25 cellular contexts compared by ENCODE assay signal in genomic region chr14:46322730-46323425, GRCh38.
"Had no signal": no experiment of that assay in that cellular context is flagged by ENCODE, and none has a peak within 500 bp of the region (broad histone marks: within the 10 kb centered on the region; RNA-seq: fewer than 3 reads in every experiment).

No MANE protein-coding gene starts in this region.

- H3K27me3 ChIP-seq: breast epithelium, colonic mucosa, foreskin keratinocyte, neutrophil, right lobe of liver, suprapubic skin, tibial nerve had no signal

- H3K27me3 Mint-ChIP-seq: activated CD4-positive, alpha-beta memory T cell treated with anti-CD3 and anti-CD28 coated beads for 36 hours; activated naive CD8-positive, alpha-beta T cell treated with anti-CD3 and anti-CD28 coated beads, Interleukin-2, amount 10 ng/mL, durations not matched to agents 7 days and 5 days; memory B cell; naive thymus-derived CD8-positive, alpha-beta T cell; stimulated activated naive CD8-positive, alpha-beta T cell treated with anti-CD3 and anti-CD28 coated beads, Interleukin-15, amount 100 ng/mL, for 72 hours; T-helper 17 cell had no signal

- H3K4me3 Mint-ChIP-seq: activated CD4-positive, alpha-beta memory T cell treated with anti-CD3 and anti-CD28 coated beads for 36 hours; activated naive CD4-positive, alpha-beta T cell treated with anti-CD3 and anti-CD28 coated beads for 36 hours; activated naive CD8-positive, alpha-beta T cell treated with anti-CD3 and anti-CD28 coated beads, Interleukin-2, amount 10 ng/mL, durations not matched to agents 7 days and 5 days; activated T-cell treated with anti-CD3 and anti-CD28 coated beads, Interleukin-2, amount 50 U/mL, for 72 hours; memory B cell; naive thymus-derived CD8-positive, alpha-beta T cell; stimulated activated effector memory CD8-positive, alpha-beta T cell treated with anti-CD3 and anti-CD28 coated beads, Interleukin-12 subunit alpha, Interleukin-12 subunit beta, amount 100 ng/mL, for 72 hours; stimulated activated naive CD8-positive, alpha-beta T cell treated with anti-CD3 and anti-CD28 coated beads, Interleukin-15, amount 100 ng/mL, for 72 hours; T-helper 17 cell had no signal

- H3K36me3 Mint-ChIP-seq: activated CD4-positive, alpha-beta memory T cell treated with anti-CD3 and anti-CD28 coated beads for 36 hours; activated naive CD8-positive, alpha-beta T cell treated with anti-CD3 and anti-CD28 coated beads, Interleukin-2, amount 10 ng/mL, durations not matched to agents 7 days and 5 days; memory B cell; naive thymus-derived CD8-positive, alpha-beta T cell; stimulated activated effector memory CD8-positive, alpha-beta T cell treated with anti-CD3 and anti-CD28 coated beads, Interleukin-12 subunit alpha, Interleukin-12 subunit beta, amount 100 ng/mL, for 72 hours had no signal

- DNase-seq: activated CD4-positive, alpha-beta memory T cell treated with anti-CD3 and anti-CD28 coated beads for 36 hours; activated CD4-positive, alpha-beta T cell treated with anti-CD3 and anti-CD28 coated beads for 4 hours; activated CD4-positive, CD25-positive, alpha-beta regulatory T cell; activated effector memory CD4-positive, alpha-beta T cell treated with Interleukin-2 at 50 U/mL for 16 hours; activated naive CD4-positive, alpha-beta T cell treated with anti-CD3 and anti-CD28 coated beads for 36 hours; activated naive CD8-positive, alpha-beta T cell treated with anti-CD3 and anti-CD28 coated beads, Interleukin-2, amount 10 ng/mL, durations not matched to agents 7 days and 5 days; activated T-cell treated with anti-CD3 and anti-CD28 coated beads, Interleukin-2, amount 50 U/mL, for 72 hours; amniotic stem cell; colonic mucosa; foreskin keratinocyte; glutamatergic neuron; hypothalamus; naive thymus-derived CD8-positive, alpha-beta T cell; right lobe of liver; stimulated activated CD4-positive, alpha-beta T cell treated with anti-CD3 and anti-CD28 coated beads, Interleukin-2, amount 100 ng/mL, for 24 hours; stimulated activated naive CD8-positive, alpha-beta T cell treated with anti-CD3 and anti-CD28 coated beads, Interleukin-15, amount 100 ng/mL, for 72 hours; SW 1271; T-helper 17 cell had no signal

- H3K27ac ChIP-seq: breast epithelium, colonic mucosa, foreskin keratinocyte, neutrophil, right lobe of liver, skin epidermis, suprapubic skin, tibial nerve had no signal

- H3K4me3 ChIP-seq: breast epithelium, colonic mucosa, right lobe of liver, skin epidermis, suprapubic skin, tibial nerve had no signal

- H3K27ac Mint-ChIP-seq: activated CD4-positive, alpha-beta memory T cell treated with anti-CD3 and anti-CD28 coated beads for 36 hours; activated naive CD4-positive, alpha-beta T cell treated with anti-CD3 and anti-CD28 coated beads for 36 hours; activated naive CD8-positive, alpha-beta T cell treated with anti-CD3 and anti-CD28 coated beads, Interleukin-2, amount 10 ng/mL, durations not matched to agents 7 days and 5 days; activated T-cell treated with anti-CD3 and anti-CD28 coated beads, Interleukin-2, amount 50 U/mL, for 72 hours; memory B cell; naive thymus-derived CD8-positive, alpha-beta T cell; stimulated activated effector memory CD8-positive, alpha-beta T cell treated with anti-CD3 and anti-CD28 coated beads, Interleukin-12 subunit alpha, Interleukin-12 subunit beta, amount 100 ng/mL, for 72 hours; stimulated activated naive CD8-positive, alpha-beta T cell treated with anti-CD3 and anti-CD28 coated beads, Interleukin-15, amount 100 ng/mL, for 72 hours; T-helper 17 cell had no signal

- H3K4me1 Mint-ChIP-seq: activated naive CD8-positive, alpha-beta T cell treated with anti-CD3 and anti-CD28 coated beads, Interleukin-2, amount 10 ng/mL, durations not matched to agents 7 days and 5 days; memory B cell; naive thymus-derived CD8-positive, alpha-beta T cell; stimulated activated effector memory CD8-positive, alpha-beta T cell treated with anti-CD3 and anti-CD28 coated beads, Interleukin-12 subunit alpha, Interleukin-12 subunit beta, amount 100 ng/mL, for 72 hours; stimulated activated naive CD8-positive, alpha-beta T cell treated with anti-CD3 and anti-CD28 coated beads, Interleukin-15, amount 100 ng/mL, for 72 hours; T-helper 17 cell had no signal

- H3K36me3 ChIP-seq: breast epithelium, colonic mucosa, neutrophil, right lobe of liver, suprapubic skin, tibial nerve had no signal

- H3K9me3 ChIP-seq: breast epithelium, colonic mucosa, neutrophil, right lobe of liver, suprapubic skin, tibial nerve had no signal

- H3K4me1 ChIP-seq: breast epithelium, colonic mucosa, foreskin keratinocyte, right lobe of liver, tibial nerve had no signal

- H3K9me3 Mint-ChIP-seq: activated naive CD4-positive, alpha-beta T cell treated with anti-CD3 and anti-CD28 coated beads for 36 hours had no signal

- ATAC-seq: activated T-cell treated with anti-CD3 and anti-CD28 coated beads, Interleukin-2, amount 50 U/mL, for 72 hours; naive thymus-derived CD8-positive, alpha-beta T cell; right lobe of liver; stimulated activated effector memory CD8-positive, alpha-beta T cell treated with anti-CD3 and anti-CD28 coated beads, Interleukin-12 subunit alpha, Interleukin-12 subunit beta, amount 100 ng/mL, for 72 hours; stimulated activated naive CD8-positive, alpha-beta T cell treated with anti-CD3 and anti-CD28 coated beads, Interleukin-15, amount 100 ng/mL, for 72 hours; T-helper 17 cell had no signal
